Comparison of ENCODE assay signal across 11 cellular contexts in the genomic region with DNA sequence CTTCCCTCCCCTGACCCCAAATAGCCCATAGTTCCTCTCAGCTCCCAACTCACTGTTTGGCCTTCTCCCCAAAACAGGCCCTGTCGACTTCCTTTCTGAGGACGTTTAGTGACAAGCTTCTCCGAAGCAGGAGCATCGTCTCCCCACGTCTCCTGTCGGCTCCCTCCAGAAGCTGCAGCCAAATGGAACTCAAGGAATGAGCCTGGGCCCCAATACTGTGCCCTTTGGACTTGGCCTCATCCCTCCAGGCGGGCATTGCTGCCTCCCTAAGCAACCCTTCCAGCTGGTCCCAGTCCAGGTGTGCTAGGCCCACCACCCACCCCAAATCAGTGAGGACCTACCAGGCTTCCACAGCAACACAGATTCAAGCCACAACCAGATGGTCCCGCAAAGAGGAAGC. TPM values are rescaled to one million over a fixed set of nuclear protein-coding genes. Genes with fewer than 3 reads are reported as not detected.
DNase-seq lines count a peak whose midpoint lies in the region; ATAC-seq lines count a peak whose summit lies in the region.
"Had no signal": no experiment of that assay in that cellular context is flagged by ENCODE, and none has a peak within 500 bp of the region (broad histone marks: within the 10 kb centered on the region; RNA-seq: fewer than 3 reads in every experiment).

No MANE protein-coding gene starts in this region.

- H3K9ac ChIP-seq in Karpas-422 (ENCODE audit: low read length) (peak overlapping the region; percentile 66), trophoblast cell (ENCODE audit: low read length) (no peak overlapping the region)

- no peak overlapping the region; the same call in 1 of the 2 replicates for H3K27ac ChIP-seq in Karpas-422 (ENCODE audit: low read length)
- peak overlapping the region; percentile 58 to 86 for H3K27ac ChIP-seq in esophagus (ENCODE audit: low read depth in 2 of 2, low read length in 1 of 2)
- no peak overlapping the region for H3K27ac ChIP-seq in trophoblast cell (ENCODE audit: low read depth, low read length)

- no peaks in the 10 kb centered on the region for H4K20me1 ChIP-seq in Karpas-422 (ENCODE audit: insufficient read depth, low read depth, low read length)

- H3K4me1 ChIP-seq in Karpas-422 (ENCODE audit: low read length): peaks cover 30% of the 10 kb centered on the region
- peaks cover 17 to 24% of the 10 kb centered on the region in 2 donors for H3K4me1 ChIP-seq in esophagus (ENCODE audit: control insufficient read depth in 2 of 2, insufficient read depth in 2 of 2, low read length in 1 of 2)
- peaks cover 14 to 18% of the 10 kb centered on the region in 2 experiments for H3K4me1 ChIP-seq in trophoblast cell (ENCODE audit: control insufficient read depth in 1 of 2, insufficient read depth in 2 of 2, low read length in 2 of 2)

- H3K79me1 ChIP-seq in trophoblast cell (ENCODE audit: low read length): no peaks in the 10 kb centered on the region

- H2AK5ac ChIP-seq in trophoblast cell (ENCODE audit: low read length): no peak overlapping the region

- H3K23ac ChIP-seq in trophoblast cell (ENCODE audit: low read length): no peak overlapping the region

- no peak overlapping the region for H3K14ac ChIP-seq in trophoblast cell (ENCODE audit: low read length)

- H3K9me3 ChIP-seq in Karpas-422 (ENCODE audit: low read length): no peaks in the 10 kb centered on the region
- no peaks in the 10 kb centered on the region for H3K9me3 ChIP-seq in esophagus (ENCODE audit: control insufficient read depth in 2 of 2, insufficient read depth in 1 of 2, low read depth in 1 of 2, low read length in 1 of 2)
- peaks cover 3% of the 10 kb centered on the region for H3K9me3 ChIP-seq in trophoblast cell (ENCODE audit: insufficient read depth, low read depth, low read length)

- H3K79me2 ChIP-seq in Karpas-422 (ENCODE audit: low read length) (peaks cover 58% of the 10 kb centered on the region), trophoblast cell (ENCODE audit: control insufficient read depth, insufficient read depth, low read length, poor library complexity) (peaks cover 1% of the 10 kb centered on the region)

- H3K36me3 ChIP-seq in Karpas-422 (ENCODE audit: insufficient read depth, low read length): no peaks in the 10 kb centered on the region
- H3K36me3 ChIP-seq in esophagus (ENCODE audit: control insufficient read depth in 2 of 2, insufficient read depth in 2 of 2, low read length in 1 of 2): no peaks in the 10 kb centered on the region
- no peaks in the 10 kb centered on the region for H3K36me3 ChIP-seq in trophoblast cell (ENCODE audit: control insufficient read depth in 1 of 2, insufficient read depth in 2 of 2, low read length in 2 of 2)

- no peak overlapping the region for H4K12ac ChIP-seq in trophoblast cell (ENCODE audit: low read depth, low read length)

- peak overlapping the region; percentile 20 for H4K91ac ChIP-seq in trophoblast cell (ENCODE audit: low read depth, low read length)

- WGBS in esophagus, 2 donors: 59 to 77% methylated on average over 8 of the region's 8 CpGs
- no CpG with 5 or more reads among the region's 8 CpGs for WGBS in trophoblast cell (ENCODE audit: extremely low coverage, insufficient coverage, insufficient read length)

- H3K4me2 ChIP-seq in Karpas-422 (ENCODE audit: low read depth, low read length, poor library complexity, severe bottlenecking) (peak overlapping the region; percentile 60), trophoblast cell (ENCODE audit: low read length) (no peak overlapping the region)

- H3K27me3 ChIP-seq in Karpas-422 (ENCODE audit: low read length): no peaks in the 10 kb centered on the region
- no peaks in the 10 kb centered on the region for H3K27me3 ChIP-seq in esophagus (ENCODE audit: control insufficient read depth in 1 of 2, insufficient read depth in 2 of 2, low read length in 2 of 2)
- H3K27me3 ChIP-seq in trophoblast cell (ENCODE audit: insufficient read depth, low read length): no peaks in the 10 kb centered on the region

- H4K8ac ChIP-seq in trophoblast cell (ENCODE audit: low read depth, low read length): no peak overlapping the region

- DNase-seq in CD1c-positive myeloid dendritic cell (ENCODE audit: extremely low spot score): peak; percentile 9
- DNase-seq in Karpas-422: no peak
- no peak for DNase-seq in trophoblast cell
- no peak for DNase-seq in activated gamma-delta T cell (lab: John Stamatoyannopoulos, UW)
- DNase-seq in effector CD8-positive, alpha-beta T cell (lab: John Stamatoyannopoulos, UW): no peak
- DNase-seq in epidermal melanocyte (ENCODE audit: insufficient read length, low spot score): no peak
- DNase-seq: activated CD4-positive, alpha-beta T cell treated with anti-CD3 and anti-CD28 coated beads for 48 hours; cerebellar nuclear complex; stimulated activated CD4-positive, alpha-beta T cell treated with anti-CD3 and anti-CD28 coated beads, Interleukin-15, amount 100 ng/mL, for 24 hours had no signal

- H3K9me2 ChIP-seq in Karpas-422 (replicated peaks; ENCODE audit: insufficient read depth, low read length): no peaks in the 10 kb centered on the region

- no peak overlapping the region for H3K4ac ChIP-seq in trophoblast cell (ENCODE audit: low read depth, low read length)

- H3K4me3 ChIP-seq in Karpas-422 (ENCODE audit: low read length) (no peak overlapping the region), esophagus (ENCODE audit: low read depth in 1 of 2, low read length in 2 of 2) (no peak overlapping the region), trophoblast cell (ENCODE audit: low read depth, low read length) (no peak overlapping the region)

- no peak overlapping the region for H2BK5ac ChIP-seq in trophoblast cell (ENCODE audit: low read depth, low read length, poor library complexity)

- ATAC-seq in GM21390 (IDR thresholded peaks at IDR 0.05; ENCODE audit: unreplicated experiment): no peak

- H3K18ac ChIP-seq in trophoblast cell (ENCODE audit: low read length): no peak overlapping the region

- H2AFZ ChIP-seq in Karpas-422 (ENCODE audit: low read length) (no peak overlapping the region), trophoblast cell (ENCODE audit: insufficient read depth, low read length, poor library complexity) (no peak overlapping the region)

- H2BK120ac ChIP-seq in trophoblast cell (ENCODE audit: insufficient read depth, low read length, poor library complexity): no peak overlapping the region

- H2BK12ac ChIP-seq in trophoblast cell (ENCODE audit: low read length): no peak overlapping the region

RNA-seq across cellular contexts. Expression of a gene that starts 33.0 kb away (rescaled TPM):
- 11.8 and 25.9 TPM in 2 replicates for total RNA-seq in Karpas-422 (2014; rRNA removed; shearing (Covaris generic); ENCODE audit: low replicate concordance)
- 10 to 100 TPM; 12.3 to 39.7 TPM for polyA plus RNA-seq in esophagus
- polyA plus RNA-seq in trophoblast cell (2013): 30.7 and 31.4 TPM in 2 replicates

RNA-seq across cellular contexts. Expression of a gene that starts 59.2 kb away (rescaled TPM):
- not detected in 2 replicates for total RNA-seq in Karpas-422 (2014; rRNA removed; shearing (Covaris generic); ENCODE audit: low replicate concordance)
- 10 to 100 TPM; 34.2 to 34.3 TPM for polyA plus RNA-seq in esophagus
- 33.7 and 41.0 TPM in 2 replicates for polyA plus RNA-seq in trophoblast cell (2013)

Comparison
In these comparisons a context has a peak if more than half of its experiments do, and no peak if none do; other contexts are left out.
1. H3K27ac ChIP-seq: peak in esophagus (2 of 2); none in Karpas-422 (single experiment) and trophoblast cell (single experiment).